ENCODE assay signal across 12 cellular contexts in the genomic region with DNA sequence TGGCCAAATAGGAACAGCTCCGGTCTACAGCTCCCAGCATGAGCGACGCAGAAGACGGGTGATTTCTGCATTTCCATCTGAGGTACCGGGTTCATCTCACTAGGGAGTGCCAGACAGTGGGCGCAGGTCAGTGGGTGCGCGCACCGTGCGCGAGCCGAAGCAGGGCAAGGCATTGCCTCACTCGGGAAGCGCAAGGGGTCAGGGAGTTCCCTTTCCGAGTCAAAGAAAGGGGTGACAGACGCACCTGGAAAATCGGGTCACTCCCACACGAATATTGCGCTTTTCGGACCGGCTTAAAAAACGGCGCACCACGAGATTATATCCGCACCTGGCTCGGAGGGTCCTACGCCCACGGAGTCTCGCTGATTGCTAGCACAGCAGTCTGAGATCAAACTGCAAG. TPM values are rescaled to one million over a fixed set of nuclear protein-coding genes. Genes with fewer than 3 reads are reported as not detected.
A peak's percentile ranks its signal among the peaks of the same experiment; 100 is the strongest.
DNase-seq lines count a peak whose midpoint lies in the region; ATAC-seq and TF ChIP-seq lines count a peak whose summit lies in the region.
"Not testable (repeated sequence)": the region's sequence is repeated elsewhere in the genome, so short reads cannot be mapped to it uniquely, and the experiment has no call there.
"Had no signal": no experiment of that assay in that cellular context is flagged by ENCODE, and none has a peak within 500 bp of the region (broad histone marks: within the 10 kb centered on the region; RNA-seq: fewer than 3 reads in every experiment).

No MANE protein-coding gene starts in this region.

- not testable (repeated sequence) for H3K27me3 ChIP-seq in GM23338 (ENCODE audit: insufficient read depth); HUES6 (ENCODE audit: control insufficient read depth, insufficient read depth, low read length)

- H3K9me3 Mint-ChIP-seq in GM23338; chondrocyte (ENCODE audit: low read depth); glutamatergic neuron (ENCODE audit: unreplicated experiment); mesothelial cell of epicardium; osteocyte (ENCODE audit: unreplicated experiment): not testable (repeated sequence)

- H3K79me2 ChIP-seq in GM23338 (replicated peaks; ENCODE audit: insufficient read depth): not testable (repeated sequence)

- peak overlapping the region; percentile 70 for H3K9ac ChIP-seq in HUES6 (ENCODE audit: low read length)

- not testable (repeated sequence) for H3K27me3 Mint-ChIP-seq in GM23338 (ENCODE audit: insufficient read depth, low read depth, poor library complexity); chondrocyte (ENCODE audit: low read depth); glutamatergic neuron (ENCODE audit: unreplicated experiment); mesothelial cell of epicardium (ENCODE audit: low read depth); osteocyte (ENCODE audit: unreplicated experiment)

- not testable (repeated sequence) for H3K4me1 Mint-ChIP-seq in GM23338; glutamatergic neuron (ENCODE audit: low read depth, unreplicated experiment); mesothelial cell of epicardium
- H3K4me1 Mint-ChIP-seq in chondrocyte (ENCODE audit: low read depth) (peaks cover 16% of the 10 kb centered on the region), osteocyte (ENCODE audit: unreplicated experiment) (peaks cover 18% of the 10 kb centered on the region)

- H3K4me3 ChIP-seq in GM23338 (peak overlapping the region; percentile 47), HUES6 (ENCODE audit: low read depth, low read length) (peak overlapping the region; percentile 64), iPS-11a (ENCODE audit: low read depth, low read length) (peak overlapping the region; percentile 8)

- not testable (repeated sequence) for ATAC-seq in GM23338

- not testable (repeated sequence) for H3F3A ChIP-seq in GM23338 (replicated peaks; ENCODE audit: low read depth)

- TF ChIP-seq CTCF in GM23338 (conservative IDR thresholded peaks at IDR 0.05; ENCODE audit: low read depth in 2 of 2); chondrocyte (IDR thresholded peaks at IDR 0.05); glutamatergic neuron (IDR thresholded peaks at IDR 0.05; ENCODE audit: partially characterized antibody, unreplicated experiment); mesothelial cell of epicardium (IDR thresholded peaks at IDR 0.05; ENCODE audit: unreplicated experiment); osteocyte (IDR thresholded peaks at IDR 0.05): not testable (repeated sequence)

- H3K36me3 Mint-ChIP-seq in GM23338 (ENCODE audit: low read depth); chondrocyte (ENCODE audit: low read depth); glutamatergic neuron (ENCODE audit: unreplicated experiment); mesothelial cell of epicardium; osteocyte (ENCODE audit: unreplicated experiment): not testable (repeated sequence)

- DNase-seq in GM23338 (ENCODE audit: low spot score); chondrocyte (ENCODE audit: low spot score); glutamatergic neuron; mesothelial cell of epicardium (ENCODE audit: low spot score in 2 of 2, unreplicated experiment in 2 of 2); osteocyte (ENCODE audit: extremely low spot score, unreplicated experiment): not testable (repeated sequence)

- H3K9me3 ChIP-seq in HUES6 (ENCODE audit: control insufficient read depth, insufficient read depth, low read depth, low read length): not testable (repeated sequence)

- not testable (repeated sequence) for H3K36me3 ChIP-seq in GM23338 (ENCODE audit: insufficient read depth); HUES6 (ENCODE audit: control insufficient read depth, insufficient read depth, low read length)

- H2AFZ ChIP-seq in GM23338: not testable (repeated sequence)

- not testable (repeated sequence) for H3K27ac ChIP-seq in GM23338 (ENCODE audit: low read depth); HUES6 (ENCODE audit: low read depth, low read length)

- not testable (repeated sequence) for H3K9me2 ChIP-seq in GM23338 (ENCODE audit: insufficient read depth)

- not testable (repeated sequence) for H4K20me1 ChIP-seq in GM23338 (replicated peaks; ENCODE audit: insufficient read depth)

- H3K4me3 Mint-ChIP-seq in GM23338: not testable (repeated sequence)
- H3K4me3 Mint-ChIP-seq in chondrocyte (ENCODE audit: unreplicated experiment) (peak overlapping the region; percentile 63), glutamatergic neuron (ENCODE audit: unreplicated experiment) (peak overlapping the region; percentile 54), mesothelial cell of epicardium (peak overlapping the region; percentile 71), osteocyte (ENCODE audit: unreplicated experiment) (peak overlapping the region; percentile 50)

- H3K4me1 ChIP-seq in GM23338 (ENCODE audit: insufficient read depth); HUES6 (ENCODE audit: control insufficient read depth, insufficient read depth, low read length): not testable (repeated sequence)

- peak overlapping the region; percentile 58; the same call in 1 of the 2 replicates for H3K4me2 ChIP-seq in GM23338

- not testable (repeated sequence) for H3K27ac Mint-ChIP-seq in GM23338; osteocyte (ENCODE audit: unreplicated experiment)
- peak overlapping the region; percentile 27 for H3K27ac Mint-ChIP-seq in chondrocyte (ENCODE audit: unreplicated experiment)
- H3K27ac Mint-ChIP-seq in glutamatergic neuron (ENCODE audit: unreplicated experiment): peak overlapping the region; percentile 60
- peak overlapping the region; percentile 47 for H3K27ac Mint-ChIP-seq in mesothelial cell of epicardium

RNA-seq across cellular contexts. Expression of gene AGMO, which starts 14.5 kb away (rescaled TPM):
- 0.42 and 3.9 TPM in 2 replicates for total RNA-seq in GM23338 (2014; rRNA removed; shearing (Covaris generic))
- 0.55 and 0.56 TPM in 2 replicates for polyA plus RNA-seq in GM23338 (2016; fragmentation: Nextera tagmentation; extraction: Ambion mirVana)
- total RNA-seq in chondrocyte (0.60 to 3.8 TPM (median 0.72 TPM) in 3 replicates), glutamatergic neuron (ENCODE audit: unreplicated experiment) (1.2 TPM), mesothelial cell of epicardium (0.95 to 1.1 TPM (median 1.0 TPM) in 3 replicates), osteocyte (0.99 and 1.7 TPM in 2 replicates)
- total RNA-seq: A172; CD4-positive, CD25-positive, alpha-beta regulatory T cell; G401; GM12878; HT1080 had no signal
- polyA plus RNA-seq: CD4-positive, CD25-positive, alpha-beta regulatory T cell had no signal

Comparison
In these comparisons a context has a peak if more than half of its experiments do, and no peak if none do; other contexts are left out.
1. H3K4me3 ChIP-seq: peak in every context shown above with its lines; median percentile 64 in HUES6; 47 in GM23338; 8 in iPS-11a.